In genomic region chr2:181916726-181917377, GRCh38 we compare ENCODE assay signal across 14 cellular contexts. TPM values are rescaled to one million over a fixed set of nuclear protein-coding genes. Genes with fewer than 3 reads are reported as not detected.
DNase-seq lines count a peak whose midpoint lies in the region; ATAC-seq, FAIRE-seq and TF ChIP-seq lines count a peak whose summit lies in the region.
"Had no signal": no experiment of that assay in that cellular context is flagged by ENCODE, and none has a peak within 500 bp of the region (broad histone marks: within the 10 kb centered on the region; RNA-seq: fewer than 3 reads in every experiment).

No MANE protein-coding gene starts in this region.

- H3K79me2 ChIP-seq in mammary epithelial cell (ENCODE audit: insufficient read depth, low read length): peaks cover 26% of the 10 kb centered on the region
- H3K79me2 ChIP-seq in astrocyte (ENCODE audit: insufficient read depth, low read length): peaks cover 56% of the 10 kb centered on the region

- peak; percentile 63 for FAIRE-seq in astrocyte (lab: Jason Lieb, UNC)

- H2AFZ ChIP-seq in mammary epithelial cell (ENCODE audit: low read depth, low read length) (no peak overlapping the region), astrocyte (ENCODE audit: low read depth, low read length) (no peak overlapping the region)

- H3K4me1 ChIP-seq in mammary epithelial cell (ENCODE audit: insufficient read depth, low read length): no peaks in the 10 kb centered on the region
- H3K4me1 ChIP-seq in astrocyte (ENCODE audit: insufficient read depth, low read length): peaks cover 21% of the 10 kb centered on the region
- peaks cover 8% of the 10 kb centered on the region for H3K4me1 ChIP-seq in foreskin keratinocyte

- dilution Hi-C loops in mammary epithelial cell (cut with HindIII; ENCODE audit: low sequenced_read_pairs): no loop called here

- no peak overlapping the region for H3K4me3 Mint-ChIP-seq in MCF 10A (ENCODE audit: unreplicated experiment)
- no peak overlapping the region for H3K4me3 Mint-ChIP-seq in astrocyte (ENCODE audit: unreplicated experiment)
- H3K4me3 Mint-ChIP-seq: activated CD4-positive, alpha-beta memory T cell treated with anti-CD3 and anti-CD28 coated beads for 36 hours; central memory CD8-positive, alpha-beta T cell had no signal

- H3K27me3 Mint-ChIP-seq in MCF 10A (ENCODE audit: insufficient read depth, unreplicated experiment) (no peaks in the 10 kb centered on the region), astrocyte (ENCODE audit: low read depth, unreplicated experiment) (no peaks in the 10 kb centered on the region)
- H3K27me3 Mint-ChIP-seq: activated CD4-positive, alpha-beta memory T cell treated with anti-CD3 and anti-CD28 coated beads for 36 hours; central memory CD8-positive, alpha-beta T cell had no signal

- H3K9ac ChIP-seq in mammary epithelial cell (ENCODE audit: insufficient read depth, low read length) (no peak overlapping the region), astrocyte (ENCODE audit: low read length) (peak overlapping the region; percentile 30)

- H4K20me1 ChIP-seq in mammary epithelial cell (ENCODE audit: insufficient read depth, low read length): no peaks in the 10 kb centered on the region
- peaks cover 17% of the 10 kb centered on the region for H4K20me1 ChIP-seq in astrocyte (ENCODE audit: insufficient read depth, low read length)

- peaks cover 75% of the 10 kb centered on the region for H3K36me3 ChIP-seq in mammary epithelial cell (ENCODE audit: insufficient read depth, low read length)
- H3K36me3 ChIP-seq in astrocyte (ENCODE audit: insufficient read depth, low read length): peaks cover 80% of the 10 kb centered on the region

- intact Hi-C loops in MCF 10A (cut with micrococcal nuclease) (no loop called here), mammary epithelial cell (cut with micrococcal nuclease) (no loop called here)

- H3K4me1 Mint-ChIP-seq in MCF 10A (ENCODE audit: insufficient read depth, unreplicated experiment) (peaks cover 11% of the 10 kb centered on the region), astrocyte (ENCODE audit: low read depth, unreplicated experiment) (peaks cover 27% of the 10 kb centered on the region)

- H3K36me3 Mint-ChIP-seq in MCF 10A (ENCODE audit: insufficient read depth, unreplicated experiment): peaks cover 53% of the 10 kb centered on the region
- peaks cover 20% of the 10 kb centered on the region for H3K36me3 Mint-ChIP-seq in astrocyte (ENCODE audit: low read depth, unreplicated experiment)

- H3K27ac Mint-ChIP-seq in MCF 10A (ENCODE audit: low read depth, unreplicated experiment) (peak overlapping the region; percentile 87), astrocyte (ENCODE audit: unreplicated experiment) (peak overlapping the region; percentile 63)
- H3K27ac Mint-ChIP-seq: activated CD4-positive, alpha-beta memory T cell treated with anti-CD3 and anti-CD28 coated beads for 36 hours had no signal

- ATAC-seq in foreskin keratinocyte: peak; percentile 72

- H3K4me2 ChIP-seq in mammary epithelial cell (ENCODE audit: insufficient read depth, low read depth, low read length): no peak overlapping the region
- peak overlapping the region; percentile 51 for H3K4me2 ChIP-seq in astrocyte (ENCODE audit: low read length)

- BruUV-seq in MCF 10A (replicated peaks; lab: Mats Ljungman, UMichigan): no TSS peak
- no TSS peak for BruUV-seq in mammary epithelial cell (replicated peaks; lab: Mats Ljungman, UMichigan)

- WGBS in mammary epithelial cell (ENCODE audit: low coverage, missing lambda C conversion rate): 95% methylated on average over 4 of the region's 4 CpGs

- DNase-seq in MCF 10A (ENCODE audit: unreplicated experiment): no peak
- no peak for DNase-seq in mammary epithelial cell
- DNase-seq in astrocyte (ENCODE audit: low read depth): peak; percentile 74
- peak; percentile 31 to 68 for DNase-seq in foreskin keratinocyte
- no peak for DNase-seq in ureter (ENCODE audit: low spot score)
- no peak for DNase-seq in 8988T
- DNase-seq in NCI-H146 treated with DMSO at 0.1 percent for 48 hours (lab: John Stamatoyannopoulos, UW; ENCODE audit: unreplicated experiment): no peak
- no peak for DNase-seq in activated naive CD4-positive, alpha-beta T cell treated with Interleukin-2 at 50 U/mL for 16 hours
- DNase-seq: activated CD4-positive, alpha-beta memory T cell treated with anti-CD3 and anti-CD28 coated beads for 36 hours; activated effector memory CD4-positive, alpha-beta T cell treated with Interleukin-2 at 50 U/mL for 16 hours; NCI-H1694 treated with DMSO at 0.1 percent for 48 hours; occipital lobe; spleen had no signal

- no peaks in the 10 kb centered on the region for H3K9me3 ChIP-seq in mammary epithelial cell (replicated peaks; ENCODE audit: insufficient read depth, low read length)
- no peaks in the 10 kb centered on the region for H3K9me3 ChIP-seq in astrocyte (ENCODE audit: insufficient read depth, low read depth, low read length)
- H3K9me3 ChIP-seq: spleen had no signal

- H3K27ac ChIP-seq in mammary epithelial cell (ENCODE audit: insufficient read depth, low read depth, low read length): no peak overlapping the region
- peak overlapping the region; percentile 72 for H3K27ac ChIP-seq in astrocyte (ENCODE audit: low read depth, low read length)
- H3K27ac ChIP-seq in foreskin keratinocyte: peak overlapping the region; percentile 8
- H3K27ac ChIP-seq: spleen had no signal

- TF ChIP-seq CTCF in MCF 10A (IDR thresholded peaks at IDR 0.05; ENCODE audit: unreplicated experiment) (no peak), mammary epithelial cell (conservative IDR thresholded peaks at IDR 0.05 in 1 of 2, IDR thresholded peaks at IDR 0.05 in 1 of 2; ENCODE audit: extremely low read depth in 1 of 2, insufficient read depth in 1 of 2, low read depth in 1 of 2, low read length in 2 of 2) (no peak), astrocyte (IDR thresholded peaks at IDR 0.05; ENCODE audit: insufficient read depth, low read depth, low read length) (no peak), foreskin keratinocyte (conservative IDR thresholded peaks at IDR 0.05) (no peak)

- no peak overlapping the region for H3K4me3 ChIP-seq in mammary epithelial cell (replicated peaks in 1 of 3; ENCODE audit: insufficient read depth in 1 of 3, low read depth in 2 of 3, low read length in 3 of 3)
- H3K4me3 ChIP-seq in astrocyte (ENCODE audit: insufficient read depth, low read depth, low read length): no peak overlapping the region
- H3K4me3 ChIP-seq: spleen had no signal

- H3K27me3 ChIP-seq in mammary epithelial cell (ENCODE audit: insufficient read depth, low read length): no peaks in the 10 kb centered on the region
- no peaks in the 10 kb centered on the region for H3K27me3 ChIP-seq in astrocyte (ENCODE audit: insufficient read depth, low read length)
- no peaks in the 10 kb centered on the region for H3K27me3 ChIP-seq in foreskin keratinocyte
- H3K27me3 ChIP-seq: spleen had no signal

- CTCF ChIA-PET in MCF 10A (lab: Yijun Ruan, JAX): interaction anchor here (0.6 kb wide), 1 partner anchor 343 kb away, joined by 3 read pairs; no protein-coding TSS in a partner anchor
- CTCF ChIA-PET in mammary epithelial cell (lab: Charles Lee; ENCODE audit: low non-redundant PET): no interaction called here

- in situ Hi-C loops in mammary epithelial cell (cut with MboI; ENCODE audit: low sequenced_read_pairs in 2 of 2): loop anchor here in 1 of 2 donors (25.0 kb wide), 1 partner anchor 145 kb away; no protein-coding TSS in a partner anchor

- POLR2A ChIA-PET in MCF 10A (lab: Yijun Ruan, JAX): interaction anchor here (0.7 kb wide), 1 partner anchor 128 kb away, joined by 3 read pairs; no protein-coding TSS in a partner anchor

- no peaks in the 10 kb centered on the region for H3K9me3 Mint-ChIP-seq in MCF 10A (ENCODE audit: unreplicated experiment)
- H3K9me3 Mint-ChIP-seq in astrocyte (ENCODE audit: unreplicated experiment): no peaks in the 10 kb centered on the region
- H3K9me3 Mint-ChIP-seq: activated CD4-positive, alpha-beta memory T cell treated with anti-CD3 and anti-CD28 coated beads for 36 hours; central memory CD8-positive, alpha-beta T cell had no signal

RNA-seq across cellular contexts. Expression of gene ITPRID2, which starts 25.3 kb away (rescaled TPM):
- total RNA-seq in MCF 10A (2022): 108 and 114 TPM in 2 replicates
- 100 to 1,000 TPM; 145 to 168 TPM for total RNA-seq in mammary epithelial cell
- polyA plus RNA-seq in mammary epithelial cell: 42.1 TPM
- polyA minus RNA-seq in mammary epithelial cell: 60.9 TPM
- 260 and 272 TPM in 2 replicates for total RNA-seq in astrocyte
- total RNA-seq in foreskin keratinocyte: 176 and 193 TPM in 2 replicates
- 52.5 and 58.9 TPM in 2 replicates for polyA plus RNA-seq in foreskin keratinocyte
- total RNA-seq in ureter: 108 TPM

Comparison
In these comparisons a context has a peak if more than half of its experiments do, and no peak if none do; other contexts are left out.
1. DNase-seq: peak in astrocyte (single experiment) and foreskin keratinocyte (2 of 2); none in MCF 10A (single experiment), mammary epithelial cell (single experiment), ureter (single experiment), 8988T (single experiment), NCI-H146 treated with DMSO at 0.1 percent for 48 hours (single experiment) and activated naive CD4-positive, alpha-beta T cell treated with Interleukin-2 at 50 U/mL for 16 hours (single experiment).